In genomic region chr11:89327885-89328284, GRCh38 we compare ENCODE assay signal across 1 cellular context.
TF ChIP-seq lines count a peak whose summit lies in the region.

No MANE protein-coding gene starts in this region.

TF ChIP-seq in IMR-90, 13 proteins besides CTCF, POLR2A, EP300 and RAD21:
- TF ChIP-seq ELK1 (IDR thresholded peaks at IDR 0.05; ENCODE audit: borderline replicate concordance, low read depth, low read length): no peak
- no peak for TF ChIP-seq RFX5 (IDR thresholded peaks at IDR 0.05; ENCODE audit: low read depth, low read length)
- no peak for TF ChIP-seq CHD1 (IDR thresholded peaks at IDR 0.05; ENCODE audit: low read depth, low read length)
- no peak for TF ChIP-seq SMC3 (IDR thresholded peaks at IDR 0.05; ENCODE audit: low read depth, low read length)
- no peak for TF ChIP-seq MAZ (IDR thresholded peaks at IDR 0.05; ENCODE audit: borderline replicate concordance, low read depth, low read length)
- TF ChIP-seq MXI1 (IDR thresholded peaks at IDR 0.05; ENCODE audit: borderline replicate concordance, low read depth, low read length): no peak
- TF ChIP-seq RCOR1 (IDR thresholded peaks at IDR 0.05; ENCODE audit: insufficient replicate concordance, low read length): no peak
- TF ChIP-seq MAFK (IDR thresholded peaks at IDR 0.05; ENCODE audit: low read depth, low read length): no peak
- no peak for TF ChIP-seq FOS (IDR thresholded peaks at IDR 0.05; ENCODE audit: low read depth, low read length)
- TF ChIP-seq CEBPB (IDR thresholded peaks at IDR 0.05; ENCODE audit: low read depth, low read length): no peak
- no peak for TF ChIP-seq NFE2L2 (IDR thresholded peaks at IDR 0.05; ENCODE audit: low read depth, low read length)
- TF ChIP-seq BHLHE40 (IDR thresholded peaks at IDR 0.05; ENCODE audit: low read depth, low read length): no peak
TF ChIP-seq in IMR-90: peak in this region for 0.
